Comparison of ENCODE assay signal across 12 cellular contexts in the genomic region with DNA sequence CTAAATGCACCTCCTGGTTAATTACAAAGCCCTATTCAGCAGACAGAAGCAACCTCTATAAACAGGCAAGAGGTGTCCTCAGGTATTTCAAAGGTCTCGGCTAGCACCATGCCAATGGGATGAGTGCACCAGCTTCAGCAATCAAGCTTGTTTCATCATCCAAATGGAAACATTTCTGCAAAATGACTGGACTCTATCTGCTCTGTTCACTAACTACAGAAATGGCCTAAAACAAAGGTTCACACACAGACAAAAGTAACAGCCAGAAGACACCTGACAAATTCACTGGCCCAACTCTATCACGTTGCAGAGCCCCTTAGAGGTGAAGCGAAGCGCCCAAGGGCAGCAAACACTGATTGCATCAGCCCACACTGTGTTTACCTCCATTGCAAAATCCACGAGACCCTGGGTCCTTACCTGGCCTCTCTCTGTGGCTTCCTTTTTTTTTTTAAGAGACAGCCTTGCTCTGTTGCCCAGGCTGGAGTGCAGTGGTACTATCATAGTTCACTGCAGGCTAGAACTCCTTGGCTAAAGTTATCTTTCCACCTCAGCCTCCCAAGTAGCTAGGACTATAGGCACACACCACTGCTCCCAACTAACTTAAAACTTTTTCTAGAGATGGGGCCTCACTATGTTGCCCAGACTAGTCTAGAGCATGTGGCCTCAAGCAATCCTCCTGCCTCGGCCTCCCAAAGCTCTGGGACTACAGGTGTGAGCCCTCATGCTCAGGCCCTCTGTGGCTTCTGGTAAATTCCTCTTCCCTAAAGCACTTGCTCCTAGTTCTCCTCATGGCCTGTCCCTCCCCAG. TPM values are rescaled to one million over a fixed set of nuclear protein-coding genes. Genes with fewer than 3 reads are reported as not detected.
DNase-seq lines count a peak whose midpoint lies in the region; ATAC-seq and TF ChIP-seq lines count a peak whose summit lies in the region.
"Had no signal": no experiment of that assay in that cellular context is flagged by ENCODE, and none has a peak within 500 bp of the region (broad histone marks: within the 10 kb centered on the region; RNA-seq: fewer than 3 reads in every experiment).

No MANE protein-coding gene starts in this region.

- no peaks in the 10 kb centered on the region for H3K27me3 Mint-ChIP-seq in endodermal cell (ENCODE audit: insufficient read depth)

- no peak overlapping the region for H3K4me3 ChIP-seq in Panc1 (ENCODE audit: low read depth in 2 of 2, low read length in 2 of 2)
- no peak overlapping the region for H3K4me3 ChIP-seq in endodermal cell (ENCODE audit: low read length)
- no peak overlapping the region for H3K4me3 ChIP-seq in esophagus squamous epithelium
- no peak overlapping the region for H3K4me3 ChIP-seq in H7 (ENCODE audit: insufficient read depth, low read depth, low read length)
- H3K4me3 ChIP-seq: HAP-1 had no signal

- H3K27me3 ChIP-seq in Panc1 (ENCODE audit: control insufficient read depth, insufficient read depth, low read length), result no peaks in the 10 kb centered on the region
- no peaks in the 10 kb centered on the region for H3K27me3 ChIP-seq in endodermal cell (ENCODE audit: control insufficient read depth, insufficient read depth, low read length, poor library complexity, severe bottlenecking)
- H3K27me3 ChIP-seq in esophagus squamous epithelium, result no peaks in the 10 kb centered on the region
- H3K27me3 ChIP-seq in H7 (ENCODE audit: control insufficient read depth, insufficient read depth, low read length), result no peaks in the 10 kb centered on the region

- DNase-seq in activated CD8-positive, alpha-beta memory T cell treated with anti-CD3 and anti-CD28 coated beads for 24 hours, result peak; percentile 54
- DNase-seq in activated CD8-positive, alpha-beta memory T cell treated with anti-CD3 and anti-CD28 coated beads, Interleukin-2, amount 50 U/mL, for 4 hours, result no peak
- DNase-seq in Panc1 (ENCODE audit: low read depth, low spot score) (no peak), endodermal cell (no peak), esophagus squamous epithelium (lab: John Stamatoyannopoulos, UW) (no peak), H7 (no peak)
- no peak for DNase-seq in stimulated activated effector memory CD8-positive, alpha-beta T cell treated with anti-CD3 and anti-CD28 coated beads, Interleukin-12 subunit alpha, Interleukin-12 subunit beta, amount 100 ng/mL, for 72 hours (ENCODE audit: low spot score in 2 of 2)
- DNase-seq: central memory CD4-positive, alpha-beta T cell; COR-L47; NCI-H748 treated with DMSO at 0.1 percent for 48 hours had no signal

- CTCF ChIA-PET in Panc1 (lab: Charles Lee), result interaction anchor here (0.9 to 1.8 kb wide), 2 partner anchors 10 to 83 kb away, joined by 3 to 4 read pairs; partner anchors contain the start of gene GLRX5

- H3K9me3 Mint-ChIP-seq in endodermal cell, result no peaks in the 10 kb centered on the region
- no peaks in the 10 kb centered on the region for H3K9me3 Mint-ChIP-seq in stimulated activated effector memory CD8-positive, alpha-beta T cell treated with anti-CD3 and anti-CD28 coated beads, Interleukin-12 subunit alpha, Interleukin-12 subunit beta, amount 100 ng/mL, for 72 hours

- intact Hi-C loops in Panc1 (cut with micrococcal nuclease; ENCODE audit: unreplicated experiment) (no loop called here), esophagus squamous epithelium (cut with DNase I) (loop anchor here (5.0 kb wide), 1 partner anchor 83 kb away; no protein-coding TSS in a partner anchor)

- H3K27ac Mint-ChIP-seq in endodermal cell, result peak overlapping the region; percentile 74
- peak overlapping the region; percentile 94 for H3K27ac Mint-ChIP-seq in stimulated activated effector memory CD8-positive, alpha-beta T cell treated with anti-CD3 and anti-CD28 coated beads, Interleukin-12 subunit alpha, Interleukin-12 subunit beta, amount 100 ng/mL, for 72 hours

- no peak overlapping the region for H3K9ac ChIP-seq in endodermal cell (ENCODE audit: extremely low read depth, low read length, poor library complexity, severe bottlenecking)

- H3K4me1 ChIP-seq in Panc1 (ENCODE audit: control insufficient read depth, insufficient read depth, low read length) (peaks cover 24% of the 10 kb centered on the region), endodermal cell (ENCODE audit: control insufficient read depth, insufficient read depth, low read length) (peaks cover 23% of the 10 kb centered on the region), esophagus squamous epithelium (peaks cover 12 to 70% (median 20%) of the 10 kb centered on the region in 3 donors)
- H3K4me1 ChIP-seq: HAP-1 had no signal

- peaks cover 32% of the 10 kb centered on the region for H3K4me1 Mint-ChIP-seq in endodermal cell
- H3K4me1 Mint-ChIP-seq in stimulated activated effector memory CD8-positive, alpha-beta T cell treated with anti-CD3 and anti-CD28 coated beads, Interleukin-12 subunit alpha, Interleukin-12 subunit beta, amount 100 ng/mL, for 72 hours, result peaks cover 71% of the 10 kb centered on the region

- H3K9me3 ChIP-seq in Panc1 (ENCODE audit: control insufficient read depth, insufficient read depth, low read depth, low read length) (no peaks in the 10 kb centered on the region), endodermal cell (ENCODE audit: control insufficient read depth, low read length) (no peaks in the 10 kb centered on the region), esophagus squamous epithelium (no peaks in the 10 kb centered on the region)
- H3K9me3 ChIP-seq: HAP-1 had no signal

- no TSS peak for BruUV-seq in Panc1 (replicated peaks; lab: Mats Ljungman, UMichigan)

- WGBS in endodermal cell (ENCODE audit: insufficient coverage in 1 of 2, insufficient read length in 1 of 2), 2 experiments, result 87 to 94% methylated on average over 6 of the region's 6 CpGs
- WGBS in esophagus squamous epithelium, 2 donors, result 79% methylated on average over 6 of the region's 6 CpGs

- H3K27ac ChIP-seq in Panc1 (ENCODE audit: low read length), result peak overlapping the region; percentile 81; the same call in 1 of the 2 replicates
- no peak overlapping the region for H3K27ac ChIP-seq in endodermal cell (ENCODE audit: low read depth, low read length)
- no peak overlapping the region for H3K27ac ChIP-seq in esophagus squamous epithelium

- no peaks in the 10 kb centered on the region for H3K36me3 Mint-ChIP-seq in endodermal cell (ENCODE audit: low read depth)
- peaks cover 19% of the 10 kb centered on the region for H3K36me3 Mint-ChIP-seq in stimulated activated effector memory CD8-positive, alpha-beta T cell treated with anti-CD3 and anti-CD28 coated beads, Interleukin-12 subunit alpha, Interleukin-12 subunit beta, amount 100 ng/mL, for 72 hours

- in situ Hi-C loops in Panc1 (cut with HindIII; ENCODE audit: low pct_unique_long_range_greater_than_20kb, low sequenced_read_pairs), result no loop called here

- POLR2A ChIA-PET in Panc1 (lab: Charles Lee), result no interaction called here

- no peak for TF ChIP-seq POLR2A in esophagus squamous epithelium (IDR thresholded peaks at IDR 0.05)

- TF ChIP-seq CTCF in Panc1 (IDR thresholded peaks at IDR 0.05) (no peak), endodermal cell (conservative IDR thresholded peaks at IDR 0.05) (no peak), esophagus squamous epithelium (IDR thresholded peaks at IDR 0.05) (no peak)

- ATAC-seq in Panc1 (peak; percentile 68), HG02798 (IDR thresholded peaks at IDR 0.05; ENCODE audit: poor library complexity, unreplicated experiment) (no peak)
- no peak for ATAC-seq in stimulated activated effector memory CD8-positive, alpha-beta T cell treated with anti-CD3 and anti-CD28 coated beads, Interleukin-12 subunit alpha, Interleukin-12 subunit beta, amount 100 ng/mL, for 72 hours

- H3K36me3 ChIP-seq in Panc1 (ENCODE audit: control insufficient read depth, insufficient read depth, low read length) (no peaks in the 10 kb centered on the region; the same call in 1 of the 2 replicates), endodermal cell (ENCODE audit: control insufficient read depth, insufficient read depth, low read length) (no peaks in the 10 kb centered on the region), esophagus squamous epithelium (peaks cover 0 to 8% (median 0%) of the 10 kb centered on the region in 3 donors), H7 (replicated peaks; ENCODE audit: control insufficient read depth, insufficient read depth, low read length) (no peaks in the 10 kb centered on the region)
- H3K36me3 ChIP-seq: HAP-1 had no signal

- H3K4me3 Mint-ChIP-seq in endodermal cell, result no peak overlapping the region
- H3K4me3 Mint-ChIP-seq in stimulated activated effector memory CD8-positive, alpha-beta T cell treated with anti-CD3 and anti-CD28 coated beads, Interleukin-12 subunit alpha, Interleukin-12 subunit beta, amount 100 ng/mL, for 72 hours, result peak overlapping the region; percentile 85

RNA-seq across cellular contexts. Expression of gene SYNE3, which starts 8.5 kb away (rescaled TPM):
- total RNA-seq in Panc1 (2021; ENCODE audit: unreplicated experiment), result 6.2 TPM
- polyA plus RNA-seq in Panc1 (2012; ENCODE audit: insufficient read length), result 2.1 TPM
- 1 to 10 TPM; 1.0 to 5.2 TPM for total RNA-seq in endodermal cell
- 0.61 TPM for polyA plus RNA-seq in endodermal cell (2013, experiment 1 of 2)
- polyA plus RNA-seq in endodermal cell (2013, experiment 2 of 2), result 0.87 TPM
- 10 to 100 TPM in 1 of 4 donors, 1 to 10 TPM in 3; 1.5 to 11.6 (median 5.5) TPM for total RNA-seq in esophagus squamous epithelium
- 0.31 and 0.63 TPM in 2 replicates for total RNA-seq in H7 (2014; rRNA removed; shearing (Covaris generic))

RNA-seq across cellular contexts. Expression of gene GLRX5, which starts 9.9 kb away (rescaled TPM):
- total RNA-seq in Panc1 (2021; ENCODE audit: unreplicated experiment) (38.6 TPM), endodermal cell (10 to 100 TPM; 62.4 to 63.4 TPM), esophagus squamous epithelium (10 to 100 TPM; 14.4 to 40.1 (median 32.6) TPM)
- polyA plus RNA-seq in Panc1 (2012; ENCODE audit: insufficient read length), result 42.7 TPM
- 73.3 TPM for polyA plus RNA-seq in endodermal cell (2013, experiment 1 of 2)
- polyA plus RNA-seq in endodermal cell (2013, experiment 2 of 2), result 69.6 TPM
- total RNA-seq in H7 (2014; rRNA removed; shearing (Covaris generic)), result 67.1 and 73.1 TPM in 2 replicates
